8 cellular contexts compared by ENCODE assay signal in genomic region chr13:91946498-91947070, GRCh38.
A peak's percentile ranks its signal among the peaks of the same experiment; 100 is the strongest.
DNase-seq lines count a peak whose midpoint lies in the region; ATAC-seq, FAIRE-seq and TF ChIP-seq lines count a peak whose summit lies in the region.

No MANE protein-coding gene starts in this region.

- no peaks in the 10 kb centered on the region for H3F3A ChIP-seq in GM23338 (replicated peaks; ENCODE audit: low read depth)

- H3K4me1 Mint-ChIP-seq in GM23338, result 0 out of 3 replicates have a peak, but pooled peaks cover 2% of the 10 kb centered on the region

- no peak for TF ChIP-seq POLR2A in endothelial cell of umbilical vein (IDR thresholded peaks at IDR 0.05; ENCODE audit: low read depth, low read length)

- intact Hi-C loops in endothelial cell of umbilical vein (cut with micrococcal nuclease) (loop anchor here (5.0 kb wide), 1 partner anchor 129 kb away; no protein-coding TSS in a partner anchor), psoas muscle (cut with DNase I) (no loop called here)

- ATAC-seq in GM23338 (peak; percentile 90), HG02763 (IDR thresholded peaks at IDR 0.05; ENCODE audit: unreplicated experiment) (no peak), GM19351 (IDR thresholded peaks at IDR 0.05; ENCODE audit: unreplicated experiment) (no peak), psoas muscle (no peak)

- H3K9me3 ChIP-seq in endothelial cell of umbilical vein (replicated peaks; ENCODE audit: control insufficient read depth, insufficient read depth, low read length), result no peaks in the 10 kb centered on the region
- H3K9me3 ChIP-seq in psoas muscle, result no peaks in the 10 kb centered on the region

- WGBS in psoas muscle, 3 donors, result 24 to 32% (median 28%) methylated on average over 7 of the region's 7 CpGs

- H3K4me1 ChIP-seq in GM23338 (ENCODE audit: insufficient read depth) (no peaks in the 10 kb centered on the region), endothelial cell of umbilical vein (ENCODE audit: control insufficient read depth, extremely low read depth, insufficient read depth, low read length) (no peaks in the 10 kb centered on the region), psoas muscle (no peaks in the 10 kb centered on the region)

- no peak overlapping the region for H3K27ac Mint-ChIP-seq in GM23338

- H2AFZ ChIP-seq in GM23338, result no peak overlapping the region
- H2AFZ ChIP-seq in endothelial cell of umbilical vein (ENCODE audit: low read depth, low read length), result no peak overlapping the region

- H3K4me3 ChIP-seq in GM23338 (no peak overlapping the region), endothelial cell of umbilical vein (replicated peaks in 1 of 3; ENCODE audit: insufficient read depth in 1 of 3, low read depth in 1 of 3, low read length in 3 of 3) (no peak overlapping the region), psoas muscle (no peak overlapping the region)

- H3K36me3 Mint-ChIP-seq in GM23338 (ENCODE audit: low read depth), result no peaks in the 10 kb centered on the region

- no peaks in the 10 kb centered on the region for H3K79me2 ChIP-seq in GM23338 (replicated peaks; ENCODE audit: insufficient read depth)
- no peaks in the 10 kb centered on the region for H3K79me2 ChIP-seq in endothelial cell of umbilical vein (ENCODE audit: control insufficient read depth, insufficient read depth, low read length)

- H3K27me3 ChIP-seq in GM23338 (ENCODE audit: insufficient read depth) (no peaks in the 10 kb centered on the region), endothelial cell of umbilical vein (ENCODE audit: control insufficient read depth in 2 of 2, insufficient read depth in 2 of 2, low read length in 2 of 2) (no peaks in the 10 kb centered on the region), psoas muscle (ENCODE audit: insufficient read depth in 3 of 3, low read length in 2 of 3) (no peaks in the 10 kb centered on the region)

- H3K36me3 ChIP-seq in GM23338 (ENCODE audit: insufficient read depth) (no peaks in the 10 kb centered on the region), endothelial cell of umbilical vein (ENCODE audit: control insufficient read depth in 2 of 2, extremely low read depth in 1 of 2, insufficient read depth in 2 of 2, low read length in 2 of 2) (no peaks in the 10 kb centered on the region), psoas muscle (ENCODE audit: insufficient read depth in 1 of 2, low read depth in 1 of 2) (no peaks in the 10 kb centered on the region)

- no peaks in the 10 kb centered on the region for H3K9me2 ChIP-seq in GM23338 (ENCODE audit: insufficient read depth)

- H3K9me1 ChIP-seq in endothelial cell of umbilical vein (replicated peaks; ENCODE audit: control insufficient read depth, extremely low read depth, insufficient read depth, low read length), result no peaks in the 10 kb centered on the region

- DNase-seq in GM23338 (ENCODE audit: low spot score) (peak; percentile 78), NCI-H526 treated with DMSO at 0.1 percent for 48 hours (lab: John Stamatoyannopoulos, UW) (peak; percentile 53), endothelial cell of umbilical vein (ENCODE audit: low read depth, low spot score) (peak; percentile 1), 8988T (no peak), psoas muscle (no peak)

- H3K27ac ChIP-seq in 22Rv1 (no peak overlapping the region), GM23338 (ENCODE audit: low read depth) (no peak overlapping the region), endothelial cell of umbilical vein (ENCODE audit: insufficient read depth, low read depth, low read length) (no peak overlapping the region), psoas muscle (no peak overlapping the region)

- dilution Hi-C loops in endothelial cell of umbilical vein (cut with MboI; ENCODE audit: extremely low pct_ligation_motif_present, low sequenced_read_pairs), result no loop called here

- H3K4me2 ChIP-seq in GM23338, result no peak overlapping the region
- no peak overlapping the region for H3K4me2 ChIP-seq in endothelial cell of umbilical vein (ENCODE audit: insufficient read depth, low read length)

- peak; percentile 83 for TF ChIP-seq CTCF in 22Rv1 (IDR thresholded peaks at IDR 0.05)
- peak; percentile 79 to 85 for TF ChIP-seq CTCF in GM23338 (conservative IDR thresholded peaks at IDR 0.05; ENCODE audit: low read depth in 2 of 2)
- TF ChIP-seq CTCF in endothelial cell of umbilical vein (IDR thresholded peaks at IDR 0.05; ENCODE audit: extremely low read depth in 1 of 2, insufficient read depth in 1 of 2, low read depth in 1 of 2, low read length in 2 of 2), result peak in 1 of 2 donors; percentile 11
- TF ChIP-seq CTCF in psoas muscle (IDR thresholded peaks at IDR 0.05), result no peak

- BruUV-seq in endothelial cell of umbilical vein (replicated peaks; lab: Mats Ljungman, UMichigan), result no TSS peak

- CTCF ChIA-PET in endothelial cell of umbilical vein (lab: Charles Lee), result interaction anchor here (0.8 to 1.5 kb wide), 7 partner anchors 9 to 128 kb away, joined by 3 to 7 read pairs (median 4); no protein-coding TSS in a partner anchor

- no peaks in the 10 kb centered on the region for H3K27me3 Mint-ChIP-seq in GM23338 (ENCODE audit: insufficient read depth, low read depth, poor library complexity)

- H3K4me3 Mint-ChIP-seq in GM23338, result no peak overlapping the region

- H4K20me1 ChIP-seq in GM23338 (replicated peaks; ENCODE audit: insufficient read depth) (no peaks in the 10 kb centered on the region), endothelial cell of umbilical vein (replicated peaks; ENCODE audit: control insufficient read depth, extremely low read depth, insufficient read depth, low read length) (no peaks in the 10 kb centered on the region)

- POLR2A ChIA-PET in endothelial cell of umbilical vein (lab: Charles Lee), result no interaction called here

- no peaks in the 10 kb centered on the region for H3K9me3 Mint-ChIP-seq in GM23338

- no peak for FAIRE-seq in endothelial cell of umbilical vein (lab: Jason Lieb, UNC)

- H3K9ac ChIP-seq in endothelial cell of umbilical vein (replicated peaks; ENCODE audit: extremely low read depth, insufficient read depth, low read length), result no peak overlapping the region

TF ChIP-seq in GM23338, 12 proteins besides CTCF, POLR2A, EP300 and RAD21 (continues in another document):
- TF ChIP-seq ZNF114 (CRISPR knock-in tag; IDR thresholded peaks at IDR 0.05), result no peak
- no peak for TF ChIP-seq EZH2 (IDR thresholded peaks at IDR 0.05; ENCODE audit: low read depth, unreplicated experiment)

TF ChIP-seq in endothelial cell of umbilical vein, 7 proteins besides CTCF, POLR2A, EP300 and RAD21:
- TF ChIP-seq MAX (IDR thresholded peaks at IDR 0.05; ENCODE audit: insufficient read depth, insufficient read length) (no peak), EZH2 (IDR thresholded peaks at IDR 0.05; ENCODE audit: borderline replicate concordance, low read depth, low read length, severe bottlenecking) (no peak), GATA2 (IDR thresholded peaks at IDR 0.05; ENCODE audit: insufficient read depth, insufficient read length, low read depth, low read length) (no peak), MYC (IDR thresholded peaks at IDR 0.05; ENCODE audit: low read depth, low read length) (no peak), FOS (IDR thresholded peaks at IDR 0.05; ENCODE audit: borderline replicate concordance, insufficient read depth, low read length) (no peak), POLR2AphosphoS5 (IDR thresholded peaks at IDR 0.05; ENCODE audit: insufficient read depth, low read depth, low read length) (no peak), JUN (IDR thresholded peaks at IDR 0.05; ENCODE audit: borderline replicate concordance, insufficient read depth, insufficient read length, low read depth) (no peak)

Comparison
In these comparisons a context has a peak if more than half of its experiments do, and no peak if none do; other contexts are left out.
1. DNase-seq: peak in GM23338 (single experiment), NCI-H526 treated with DMSO at 0.1 percent for 48 hours (single experiment) and endothelial cell of umbilical vein (single experiment); none in 8988T (single experiment) and psoas muscle (0 of 2).